ENCODE assay signal across 19 cellular contexts in the genomic region with DNA sequence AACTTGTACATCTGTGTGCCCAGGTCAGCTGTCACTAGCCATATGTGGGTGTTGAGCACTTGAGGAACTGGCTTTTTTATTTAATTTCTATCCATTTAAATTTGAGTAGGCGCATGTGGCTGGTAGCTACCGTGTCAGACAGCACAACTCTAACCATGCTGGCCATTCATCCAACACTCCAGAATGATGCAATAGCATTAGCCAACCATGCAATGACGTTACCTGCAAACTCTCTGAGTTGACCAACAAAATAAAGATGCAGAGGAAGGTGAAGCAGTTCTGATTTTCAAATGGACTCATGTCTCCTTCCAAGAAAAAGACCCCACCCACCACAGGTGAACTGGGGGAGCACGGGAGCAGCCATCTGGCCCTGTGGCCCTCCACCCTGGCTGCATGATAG. TPM values are rescaled to one million over a fixed set of nuclear protein-coding genes. Genes with fewer than 3 reads are reported as not detected.
DNase-seq lines count a peak whose midpoint lies in the region; ATAC-seq and TF ChIP-seq lines count a peak whose summit lies in the region.
"Had no signal": no experiment of that assay in that cellular context is flagged by ENCODE, and none has a peak within 500 bp of the region (broad histone marks: within the 10 kb centered on the region; RNA-seq: fewer than 3 reads in every experiment).

No MANE protein-coding gene starts in this region.

- no peak overlapping the region for H3K27ac ChIP-seq in GM23248
- H3K27ac ChIP-seq in upper lobe of right lung = no peak overlapping the region
- H3K27ac ChIP-seq in esophagus muscularis mucosa (replicated peaks in 1 of 4) = no peak overlapping the region
- H3K27ac ChIP-seq: SJCRH30 had no signal

- H3K4me1 ChIP-seq in GM23248 (ENCODE audit: insufficient read depth) = no peaks in the 10 kb centered on the region
- peaks cover 13% of the 10 kb centered on the region for H3K4me1 ChIP-seq in upper lobe of right lung
- peaks cover 11 to 19% (median 16%) of the 10 kb centered on the region in 4 donors for H3K4me1 ChIP-seq in esophagus muscularis mucosa
- H3K4me1 ChIP-seq: Caco-2, HAP-1 had no signal

- H3K9me2 ChIP-seq in GM23248 (ENCODE audit: insufficient read depth) = no peaks in the 10 kb centered on the region

- H3K9me3 ChIP-seq in GM23248 (ENCODE audit: low read depth) = no peaks in the 10 kb centered on the region
- no peaks in the 10 kb centered on the region for H3K9me3 ChIP-seq in upper lobe of right lung
- no peaks in the 10 kb centered on the region for H3K9me3 ChIP-seq in esophagus muscularis mucosa
- H3K9me3 ChIP-seq: Caco-2, HAP-1, SJCRH30 had no signal

- intact Hi-C loops in upper lobe of right lung (cut with DNase I) (no loop called here), esophagus muscularis mucosa (cut with DNase I) (no loop called here)

- no peaks in the 10 kb centered on the region for H3K79me2 ChIP-seq in GM23248 (ENCODE audit: insufficient read depth)

- no peaks in the 10 kb centered on the region for H4K20me1 ChIP-seq in GM23248 (ENCODE audit: insufficient read depth)

- DNase-seq in GM23248 = peak; percentile 20
- peak; percentile 30 for DNase-seq in OCI-M1 (lab: John Stamatoyannopoulos, UW)
- DNase-seq in epithelial cell of proximal tubule (ENCODE audit: low read depth) = peak; percentile 36
- no peak for DNase-seq in upper lobe of right lung
- DNase-seq in RPMI8226 = no peak
- DNase-seq in esophagus muscularis mucosa (ENCODE audit: extremely low spot score) = no peak
- no peak for DNase-seq in NCI-H748 (lab: John Stamatoyannopoulos, UW; ENCODE audit: unreplicated experiment)
- DNase-seq: AML-193; Caco-2; CD4-positive, alpha-beta T cell; DMS153; GF-D8; KG1; MV-4-11; NCI-H187 treated with DMSO at 0.1 percent for 48 hours; NCI-H2227 treated with DMSO at 0.1 percent for 48 hours; NCI-H524; SJCRH30 had no signal

- H3K4me3 ChIP-seq in GM23248 (no peak overlapping the region), epithelial cell of proximal tubule (ENCODE audit: low read depth, low read length) (no peak overlapping the region), upper lobe of right lung (no peak overlapping the region), esophagus muscularis mucosa (no peak overlapping the region)
- H3K4me3 ChIP-seq: HAP-1, SJCRH30 had no signal

- H3K27me3 ChIP-seq in GM23248 (replicated peaks; ENCODE audit: insufficient read depth) = no peaks in the 10 kb centered on the region
- H3K27me3 ChIP-seq in upper lobe of right lung = no peaks in the 10 kb centered on the region
- no peaks in the 10 kb centered on the region for H3K27me3 ChIP-seq in esophagus muscularis mucosa
- H3K27me3 ChIP-seq: SJCRH30 had no signal

- no peak for TF ChIP-seq EP300 in esophagus muscularis mucosa (IDR thresholded peaks at IDR 0.05)

- no peak for TF ChIP-seq POLR2A in esophagus muscularis mucosa (IDR thresholded peaks at IDR 0.05; ENCODE audit: low read depth)

- WGBS in GM23248 (ENCODE audit: low coverage in 1 of 2, low lambda C conversion rate in 2 of 2, missing lambda C conversion rate in 2 of 2), 2 experiments = 30 to 44% methylated on average over 4 of the region's 4 CpGs
- 85% methylated on average over 4 of the region's 4 CpGs for WGBS in esophagus muscularis mucosa

- H3K9ac ChIP-seq in GM23248 = no peak overlapping the region

- H3F3A ChIP-seq in GM23248 (ENCODE audit: insufficient read depth) = no peaks in the 10 kb centered on the region

- H3K36me3 ChIP-seq in GM23248 (ENCODE audit: low read depth) = no peaks in the 10 kb centered on the region
- H3K36me3 ChIP-seq in upper lobe of right lung = no peaks in the 10 kb centered on the region
- H3K36me3 ChIP-seq in esophagus muscularis mucosa = no peaks in the 10 kb centered on the region
- H3K36me3 ChIP-seq: HAP-1, SJCRH30 had no signal

- no peak overlapping the region for H2AFZ ChIP-seq in GM23248

- in situ Hi-C loops in GM23248 (cut with MboI) = no loop called here

- TF ChIP-seq CTCF in epithelial cell of proximal tubule (conservative IDR thresholded peaks at IDR 0.05; ENCODE audit: low read depth, low read length) = no peak
- no peak for TF ChIP-seq CTCF in upper lobe of right lung (IDR thresholded peaks at IDR 0.05)
- TF ChIP-seq CTCF in esophagus muscularis mucosa (IDR thresholded peaks at IDR 0.05) = no peak

- H3K4me2 ChIP-seq in GM23248 (ENCODE audit: unreplicated experiment) = no peak overlapping the region

- peak; percentile 7 for ATAC-seq in upper lobe of right lung

RNA-seq across cellular contexts. Expression of a gene that starts 24.5 kb away (rescaled TPM):
- total RNA-seq in GM23248 (2014; rRNA removed; shearing (Covaris generic)) = 0.11 and 0.25 TPM in 2 replicates
- 0.06 and 0.34 TPM in 2 replicates for polyA plus RNA-seq in GM23248 (2016; fragmentation: Nextera tagmentation; extraction: Ambion mirVana)
- 9.2 and 20.6 TPM in 2 replicates for total RNA-seq in epithelial cell of proximal tubule
- total RNA-seq in upper lobe of right lung = 49.2 TPM
- total RNA-seq in esophagus muscularis mucosa = 10 to 100 TPM; 48.2 to 76.1 (median 62.5) TPM

Comparison
In these comparisons a context has a peak if more than half of its experiments do, and no peak if none do; other contexts are left out.
1. DNase-seq: peak in GM23248 (single experiment), OCI-M1 (single experiment) and epithelial cell of proximal tubule (single experiment); none in upper lobe of right lung (single experiment), RPMI8226 (single experiment), esophagus muscularis mucosa (single experiment) and NCI-H748 (single experiment).